ENCODE assay signal across 10 cellular contexts in genomic region chr6:67812125-67812524, GRCh38.
"Had no signal": no experiment of that assay in that cellular context is flagged by ENCODE, and none has a peak within 500 bp of the region (broad histone marks: within the 10 kb centered on the region; RNA-seq: fewer than 3 reads in every experiment).

No MANE protein-coding gene starts in this region.

- H3K9ac ChIP-seq: GM23248 had no signal

- H3K4me3 ChIP-seq: GM23248, GM23338, HAP-1 had no signal

- ATAC-seq: GM23338, HCT116 had no signal

- DNase-seq: GM23248, GOT3, H7, H9, HCEC 1CT, HFFc6 had no signal

- H3K4me1 Mint-ChIP-seq: GM23338, H9 had no signal

- H3K4me3 Mint-ChIP-seq: GM23338, H9, HFFc6 had no signal

- FAIRE-seq: H1 had no signal

- H3K27ac Mint-ChIP-seq: GM23338, H9, HFFc6 had no signal

- H3K4me1 ChIP-seq: HAP-1 had no signal

- H3K27ac ChIP-seq: GM23248 had no signal

- H3K4me2 ChIP-seq: GM23338 had no signal

- H3K36me3 ChIP-seq: HAP-1 had no signal

- H3K9me3 ChIP-seq: HAP-1 had no signal

- H2AFZ ChIP-seq: GM23248, GM23338 had no signal
